ENCODE assay signal across 28 cellular contexts in the genomic region with DNA sequence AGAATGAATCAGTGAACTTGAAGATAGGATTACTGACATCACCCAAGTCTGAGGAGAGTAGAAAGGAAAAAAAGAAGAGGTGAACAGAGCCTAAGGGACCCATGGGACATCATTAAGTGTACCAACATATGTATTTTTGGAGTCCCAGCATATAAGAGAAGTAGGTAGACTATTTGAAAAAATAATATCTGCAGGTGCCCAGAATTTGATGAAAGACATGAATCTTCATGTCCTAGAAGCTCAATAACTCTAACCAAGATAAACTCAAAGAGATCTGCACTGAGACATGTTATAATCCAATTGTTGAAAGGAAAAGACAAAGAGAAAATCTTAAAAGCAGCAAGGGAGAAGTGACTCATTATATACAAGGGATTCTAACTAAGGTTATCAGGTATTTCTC. TPM values are rescaled to one million over a fixed set of nuclear protein-coding genes. Genes with fewer than 3 reads are reported as not detected.
"Had no signal": no experiment of that assay in that cellular context is flagged by ENCODE, and none has a peak within 500 bp of the region (broad histone marks: within the 10 kb centered on the region; RNA-seq: fewer than 3 reads in every experiment).

No MANE protein-coding gene starts in this region.

- ATAC-seq: stimulated activated effector memory CD8-positive, alpha-beta T cell treated with anti-CD3 and anti-CD28 coated beads, Interleukin-12 subunit alpha, Interleukin-12 subunit beta, amount 100 ng/mL, for 72 hours; stimulated activated memory B cell treated with anti-CD40 and anti-IgM and Interleukin-4, amounts not matched to agents 10 μg/mL and 1 μg/mL and 100 μg/mL, for 72 hours; stimulated activated naive B cell treated with anti-CD40 and anti-IgM and Interleukin-4, amounts not matched to agents 10 μg/mL and 1 μg/mL and 100 μg/mL, for 72 hours; stimulated activated naive CD8-positive, alpha-beta T cell treated with anti-CD3 and anti-CD28 coated beads, Interleukin-15, amount 100 ng/mL, for 72 hours; stimulated activated naive CD8-positive, alpha-beta T cell treated with anti-CD3 and anti-CD28 coated beads, Interleukin-15, Interleukin-2, amounts not matched to agents 100 U/mL and 50 U/mL, for 24 hours; upper lobe of right lung had no signal

- DNase-seq: stimulated activated CD4-positive, alpha-beta T cell treated with anti-CD3 and anti-CD28 coated beads, Interleukin-2, amount 100 ng/mL, for 48 hours; stimulated activated CD4-positive, alpha-beta T cell treated with anti-CD3 and anti-CD28 coated beads, Interleukin-4, amount 100 ng/mL, for 1 hour; stimulated activated CD4-positive, alpha-beta T cell treated with anti-CD3 and anti-CD28 coated beads, Interleukin-4, amount 100 ng/mL, for 24 hours; stimulated activated CD4-positive, alpha-beta T cell treated with anti-CD3 and anti-CD28 coated beads, Interleukin-4, amount 100 ng/mL, for 4 hours; stimulated activated CD8-positive, alpha-beta memory T cell treated with anti-CD3 and anti-CD28 coated beads, Interleukin-4, amount 100 ng/mL, for 48 hours; stimulated activated naive B cell treated with anti-CD40 and anti-IgM and Interleukin-4, amounts not matched to agents 10 μg/mL and 1 μg/mL and 100 μg/mL, for 72 hours; stimulated activated naive CD4-positive, alpha-beta T cell; stimulated activated naive CD4-positive, alpha-beta T cell treated with Interleukin-2 at 50 U/mL for 16 hours; stimulated activated naive CD8-positive, alpha-beta T cell treated with anti-CD3 and anti-CD28 coated beads, Interleukin-15, amount 100 ng/mL, for 72 hours; stimulated activated naive CD8-positive, alpha-beta T cell treated with anti-CD3 and anti-CD28 coated beads, Interleukin-15, Interleukin-2, amounts not matched to agents 100 U/mL and 50 U/mL, for 24 hours; stomach; substantia nigra; testis; thyroid gland; tibial artery; transverse colon; trophoblast cell; upper lobe of left lung; upper lobe of right lung; uterus had no signal

- H3K27me3 ChIP-seq: stomach, suprapubic skin, testis, thyroid gland, tibial artery, tibial nerve, transverse colon, upper lobe of left lung, uterus, vagina had no signal

- H3K27ac ChIP-seq: stomach, suprapubic skin, testis, thoracic aorta, thyroid gland, tibial artery, tibial nerve, transverse colon, upper lobe of left lung, upper lobe of right lung, uterus, vagina had no signal

- H3K36me3 ChIP-seq: stomach, suprapubic skin, thoracic aorta, thyroid gland, tibial artery, tibial nerve, transverse colon, upper lobe of left lung, upper lobe of right lung, uterus, vagina had no signal

- FAIRE-seq: urothelium cell line had no signal

- H3K4me3 ChIP-seq: stomach, suprapubic skin, testis, thoracic aorta, thyroid gland, tibial artery, tibial nerve, transverse colon, upper lobe of left lung, upper lobe of right lung, uterus, vagina had no signal

- H3K9me3 ChIP-seq: testis, thyroid gland, upper lobe of right lung, vagina had no signal

- H3K4me1 ChIP-seq: suprapubic skin, testis, thyroid gland, tibial nerve, upper lobe of right lung, uterus, vagina had no signal

RNA-seq across cellular contexts. Expression of a gene that starts 45.2 kb away (rescaled TPM):
- total RNA-seq: temporal lobe had no signal
